Comparison of ENCODE assay signal across 17 cellular contexts in genomic region chr22:23227380-23227779, GRCh38. TPM values are rescaled to one million over a fixed set of nuclear protein-coding genes. Genes with fewer than 3 reads are reported as not detected.
DNase-seq lines count a peak whose midpoint lies in the region; TF ChIP-seq lines count a peak whose summit lies in the region.
"Had no signal": no experiment of that assay in that cellular context is flagged by ENCODE, and none has a peak within 500 bp of the region (broad histone marks: within the 10 kb centered on the region; RNA-seq: fewer than 3 reads in every experiment).

No MANE protein-coding gene starts in this region.

- H3K36me3 Mint-ChIP-seq in endodermal cell (ENCODE audit: low read depth), result peaks cover 32% of the 10 kb centered on the region

- H3K27me3 ChIP-seq in GM23248 (replicated peaks; ENCODE audit: insufficient read depth) (no peaks in the 10 kb centered on the region), endodermal cell (ENCODE audit: control insufficient read depth, insufficient read depth, low read length, poor library complexity, severe bottlenecking) (no peaks in the 10 kb centered on the region), trophoblast cell (ENCODE audit: insufficient read depth, low read length) (no peaks in the 10 kb centered on the region)
- H3K27me3 ChIP-seq: SJSA1 had no signal

- peaks cover 66% of the 10 kb centered on the region for H3K4me1 Mint-ChIP-seq in endodermal cell

- TF ChIP-seq CTCF in endodermal cell (conservative IDR thresholded peaks at IDR 0.05), result no peak

- H2AK5ac ChIP-seq in trophoblast cell (ENCODE audit: low read length), result no peak overlapping the region

- no peaks in the 10 kb centered on the region for H3K27me3 Mint-ChIP-seq in endodermal cell (ENCODE audit: insufficient read depth)
- H3K27me3 Mint-ChIP-seq: activated naive CD8-positive, alpha-beta T cell treated with anti-CD3 and anti-CD28 coated beads, Interleukin-2, amount 10 ng/mL, durations not matched to agents 7 days and 5 days had no signal

- H4K91ac ChIP-seq in trophoblast cell (ENCODE audit: low read depth, low read length), result no peak overlapping the region

- H4K12ac ChIP-seq in trophoblast cell (ENCODE audit: low read depth, low read length), result no peak overlapping the region

- peaks cover 33% of the 10 kb centered on the region for H3F3A ChIP-seq in GM23248 (ENCODE audit: insufficient read depth)

- H3K27ac ChIP-seq in GM23248 (peak overlapping the region; percentile 92), endodermal cell (ENCODE audit: low read depth, low read length) (no peak overlapping the region), trophoblast cell (ENCODE audit: low read depth, low read length) (no peak overlapping the region)
- H3K27ac ChIP-seq: 22Rv1, psoas muscle, SJSA1 had no signal

- H3K9ac ChIP-seq in GM23248 (no peak overlapping the region), endodermal cell (ENCODE audit: extremely low read depth, low read length, poor library complexity, severe bottlenecking) (no peak overlapping the region), trophoblast cell (ENCODE audit: low read length) (no peak overlapping the region)

- H3K4me3 ChIP-seq in GM23248 (no peak overlapping the region), endodermal cell (ENCODE audit: low read length) (peak overlapping the region; percentile 34), trophoblast cell (ENCODE audit: low read depth, low read length) (no peak overlapping the region)
- H3K4me3 ChIP-seq: HAP-1, psoas muscle, SJSA1 had no signal

- no peaks in the 10 kb centered on the region for H3K79me1 ChIP-seq in trophoblast cell (ENCODE audit: low read length)

- no peak overlapping the region for H3K23ac ChIP-seq in trophoblast cell (ENCODE audit: low read length)

- H3K9me2 ChIP-seq in GM23248 (ENCODE audit: insufficient read depth), result no peaks in the 10 kb centered on the region

- H3K9me3 ChIP-seq in GM23248 (ENCODE audit: low read depth), result no peaks in the 10 kb centered on the region
- H3K9me3 ChIP-seq in endodermal cell (ENCODE audit: control insufficient read depth, low read length), result peaks cover 27% of the 10 kb centered on the region
- H3K9me3 ChIP-seq in trophoblast cell (ENCODE audit: insufficient read depth, low read depth, low read length), result no peaks in the 10 kb centered on the region
- H3K9me3 ChIP-seq: Caco-2, HAP-1, psoas muscle had no signal

- H4K8ac ChIP-seq in trophoblast cell (ENCODE audit: low read depth, low read length), result no peak overlapping the region

- H3K36me3 ChIP-seq in GM23248 (ENCODE audit: low read depth) (no peaks in the 10 kb centered on the region), endodermal cell (ENCODE audit: control insufficient read depth, insufficient read depth, low read length) (peaks cover 16% of the 10 kb centered on the region), trophoblast cell (ENCODE audit: control insufficient read depth in 1 of 2, insufficient read depth in 2 of 2, low read length in 2 of 2) (peaks cover 0 to 7% of the 10 kb centered on the region in 2 experiments)
- H3K36me3 ChIP-seq: HAP-1 had no signal

- H3K4me2 ChIP-seq in GM23248 (ENCODE audit: unreplicated experiment) (peak overlapping the region; percentile 76), trophoblast cell (ENCODE audit: low read length) (no peak overlapping the region)

- DNase-seq in NCI-H1694 (lab: John Stamatoyannopoulos, UW), result peak; percentile 6
- no peak for DNase-seq in NCI-H1694 treated with DMSO at 0.1 percent for 48 hours (lab: John Stamatoyannopoulos, UW)
- peak; percentile 42 for DNase-seq in GM23248
- no peak for DNase-seq in endodermal cell
- DNase-seq in trophoblast cell, result no peak
- DNase-seq in SHP77 treated with DMSO at 0.1 percent for 48 hours (lab: John Stamatoyannopoulos, UW), result no peak
- no peak for DNase-seq in stimulated activated CD4-positive, alpha-beta T cell treated with anti-CD3 and anti-CD28 coated beads, Interleukin-2, amount 100 ng/mL, for 48 hours
- DNase-seq in T-helper 2 cell, result no peak
- DNase-seq: activated naive CD8-positive, alpha-beta T cell treated with anti-CD3 and anti-CD28 coated beads, Interleukin-2, amount 10 ng/mL, durations not matched to agents 7 days and 5 days; Caco-2; midbrain; NCI-H2081; psoas muscle; stimulated activated CD4-positive, alpha-beta T cell treated with anti-CD3 and anti-CD28 coated beads, Interleukin-4, amount 100 ng/mL, for 1 hour had no signal

- no peak overlapping the region for H3K4me3 Mint-ChIP-seq in endodermal cell
- H3K4me3 Mint-ChIP-seq: activated naive CD8-positive, alpha-beta T cell treated with anti-CD3 and anti-CD28 coated beads, Interleukin-2, amount 10 ng/mL, durations not matched to agents 7 days and 5 days had no signal

- peaks cover 21% of the 10 kb centered on the region for H3K9me3 Mint-ChIP-seq in endodermal cell

- H3K79me2 ChIP-seq in GM23248 (ENCODE audit: insufficient read depth) (peaks cover 83% of the 10 kb centered on the region), trophoblast cell (ENCODE audit: control insufficient read depth, insufficient read depth, low read length, poor library complexity) (peaks cover 27% of the 10 kb centered on the region)

- H3K4ac ChIP-seq in trophoblast cell (ENCODE audit: low read depth, low read length), result peak overlapping the region; percentile 88

- H3K14ac ChIP-seq in trophoblast cell (ENCODE audit: low read length), result no peak overlapping the region

- no peak overlapping the region for H3K27ac Mint-ChIP-seq in endodermal cell
- H3K27ac Mint-ChIP-seq: activated naive CD8-positive, alpha-beta T cell treated with anti-CD3 and anti-CD28 coated beads, Interleukin-2, amount 10 ng/mL, durations not matched to agents 7 days and 5 days had no signal

- no peak overlapping the region for H2BK5ac ChIP-seq in trophoblast cell (ENCODE audit: low read depth, low read length, poor library complexity)

- H4K20me1 ChIP-seq in GM23248 (ENCODE audit: insufficient read depth), result no peaks in the 10 kb centered on the region

- H2AFZ ChIP-seq in GM23248 (no peak overlapping the region), trophoblast cell (ENCODE audit: insufficient read depth, low read length, poor library complexity) (no peak overlapping the region)

- H3K4me1 ChIP-seq in GM23248 (ENCODE audit: insufficient read depth) (peaks cover 34% of the 10 kb centered on the region), endodermal cell (ENCODE audit: control insufficient read depth, insufficient read depth, low read length) (peaks cover 36% of the 10 kb centered on the region), trophoblast cell (ENCODE audit: control insufficient read depth in 1 of 2, insufficient read depth in 2 of 2, low read length in 2 of 2) (peaks cover 6 to 14% of the 10 kb centered on the region in 2 experiments)
- H3K4me1 ChIP-seq: HAP-1 had no signal

- H2BK12ac ChIP-seq in trophoblast cell (ENCODE audit: low read length), result no peak overlapping the region

- 57 to 85% methylated on average over 1 of the region's 1 CpG for WGBS in GM23248 (ENCODE audit: low coverage in 1 of 2, low lambda C conversion rate in 2 of 2, missing lambda C conversion rate in 2 of 2), 2 experiments
- WGBS in endodermal cell (ENCODE audit: insufficient coverage in 1 of 2, insufficient read length in 1 of 2), 2 experiments, result 94 to 100% methylated on average over 1 of the region's 1 CpG
- no CpG with 5 or more reads among the region's 1 CpG for WGBS in trophoblast cell (ENCODE audit: extremely low coverage, insufficient coverage, insufficient read length)

- no peak overlapping the region for H3K18ac ChIP-seq in trophoblast cell (ENCODE audit: low read length)

- in situ Hi-C loops in GM23248 (cut with MboI), result no loop called here

- no peak overlapping the region for H2BK120ac ChIP-seq in trophoblast cell (ENCODE audit: insufficient read depth, low read length, poor library complexity)

RNA-seq across cellular contexts. Expression of gene BCR, which starts 47.1 kb away (rescaled TPM):
- 30.0 and 30.6 TPM in 2 replicates for total RNA-seq in GM23248 (2014; rRNA removed; shearing (Covaris generic))
- polyA plus RNA-seq in GM23248 (2016; fragmentation: Nextera tagmentation; extraction: Ambion mirVana), result 3.3 and 4.7 TPM in 2 replicates
- 100 to 1,000 TPM; 102 to 172 TPM for total RNA-seq in endodermal cell
- polyA plus RNA-seq in endodermal cell (2013, experiment 1 of 2), result 52.0 TPM
- polyA plus RNA-seq in endodermal cell (2013, experiment 2 of 2), result 54.4 TPM
- 49.8 and 53.0 TPM in 2 replicates for polyA plus RNA-seq in trophoblast cell (2013)

Comparison
In these comparisons a context has a peak if more than half of its experiments do, and no peak if none do; other contexts are left out.
1. DNase-seq: peak in NCI-H1694 (single experiment) and GM23248 (single experiment); none in NCI-H1694 treated with DMSO at 0.1 percent for 48 hours (single experiment), endodermal cell (single experiment), trophoblast cell (0 of 2), SHP77 treated with DMSO at 0.1 percent for 48 hours (single experiment), stimulated activated CD4-positive, alpha-beta T cell treated with anti-CD3 and anti-CD28 coated beads, Interleukin-2, amount 100 ng/mL, for 48 hours (0 of 2) and T-helper 2 cell (0 of 5).